Comparison of ENCODE assay signal across 17 cellular contexts in the genomic region with DNA sequence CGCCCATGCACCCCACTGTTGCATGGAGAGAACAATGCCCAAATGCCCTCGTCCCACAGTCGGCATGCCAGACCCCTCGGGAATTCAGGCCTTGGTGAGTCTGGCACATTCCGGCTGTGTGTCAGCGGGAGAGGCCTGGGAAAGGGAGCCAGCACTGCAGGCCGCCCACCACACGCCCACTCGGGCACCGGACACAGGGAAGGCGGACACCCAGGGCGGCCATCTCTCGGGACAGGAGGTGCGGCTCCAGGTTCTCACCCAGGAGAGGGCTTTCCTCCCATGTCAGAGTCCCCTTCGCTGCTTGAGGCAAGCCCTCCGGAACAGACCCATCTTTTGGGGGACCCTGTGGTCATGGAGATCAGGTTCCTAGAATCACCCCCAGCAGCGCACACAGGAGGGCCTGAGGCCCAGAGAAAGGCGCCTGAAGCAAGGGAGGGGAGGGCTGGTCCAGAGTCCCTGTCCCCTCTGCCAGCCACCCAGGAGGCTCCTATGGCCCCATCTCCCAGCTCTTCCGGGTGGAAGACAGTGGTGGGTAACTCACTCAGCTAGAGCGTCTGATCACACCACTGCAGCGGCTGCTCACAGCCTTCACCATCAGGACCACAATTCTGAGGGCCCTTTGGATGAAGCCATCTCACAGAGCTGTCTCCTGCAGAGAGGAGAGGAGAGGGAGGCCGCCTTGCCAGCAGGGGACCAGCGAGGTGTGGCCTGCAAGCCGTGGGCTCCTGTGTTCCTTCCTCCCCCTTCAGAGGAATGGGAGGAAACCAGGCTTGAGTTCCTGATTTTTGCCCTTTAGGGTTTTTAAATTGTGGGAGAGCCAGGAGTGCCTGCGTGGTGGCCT. TPM values are rescaled to one million over a fixed set of nuclear protein-coding genes. Genes with fewer than 3 reads are reported as not detected.
DNase-seq lines count a peak whose midpoint lies in the region; ATAC-seq and TF ChIP-seq lines count a peak whose summit lies in the region.
"Had no signal": no experiment of that assay in that cellular context is flagged by ENCODE, and none has a peak within 500 bp of the region (broad histone marks: within the 10 kb centered on the region; RNA-seq: fewer than 3 reads in every experiment).

No MANE protein-coding gene starts in this region.

- no peak overlapping the region for H3K4me3 Mint-ChIP-seq in WTC11
- H3K4me3 Mint-ChIP-seq: CD14-positive monocyte had no signal

- TF ChIP-seq POLR2A in gastroesophageal sphincter (IDR thresholded peaks at IDR 0.05), result no peak

- no peak overlapping the region for H3K4me3 ChIP-seq in HEK293 (ENCODE audit: low read depth, low read length)
- H3K4me3 ChIP-seq in gastroesophageal sphincter, result no peak overlapping the region
- H3K4me3 ChIP-seq: K562, SJSA1 had no signal

- POLR2A ChIA-PET in HEK293 (lab: Yijun Ruan, JAX) (no interaction called here), WTC11 (lab: Charles Lee) (no interaction called here)

- 74 to 90% methylated on average over 2 to 4 of the region's 25 CpGs for WGBS in gastroesophageal sphincter (ENCODE audit: low coverage in 1 of 2), 2 donors

- TF ChIP-seq CTCF in HEK293 (tag by site-specific recombination; IDR thresholded peaks at IDR 0.05), result no peak
- no peak for TF ChIP-seq CTCF in WTC11 (IDR thresholded peaks at IDR 0.05)
- no peak for TF ChIP-seq CTCF in gastroesophageal sphincter (IDR thresholded peaks at IDR 0.05)

- H3K27me3 ChIP-seq in layer of hippocampus (ENCODE audit: control insufficient read depth, insufficient read depth, low read length) (no peaks in the 10 kb centered on the region), gastroesophageal sphincter (no peaks in the 10 kb centered on the region)

- H3K36me3 Mint-ChIP-seq in WTC11, result no peaks in the 10 kb centered on the region

- H3K9me3 Mint-ChIP-seq in WTC11, result peaks cover 9% of the 10 kb centered on the region; the same call in 1 of the 2 replicates

- H3K9me3 ChIP-seq in HEK293 (ENCODE audit: control insufficient read depth, insufficient read depth, low read depth, low read length), result no peaks in the 10 kb centered on the region
- H3K9me3 ChIP-seq in gastroesophageal sphincter, result no peaks in the 10 kb centered on the region
- H3K9me3 ChIP-seq: SJSA1 had no signal

- H3K27ac ChIP-seq in HEK293 (ENCODE audit: extremely low read depth, low read depth, low read length) (no peak overlapping the region), layer of hippocampus (ENCODE audit: low read depth, low read length) (peak overlapping the region; percentile 99), gastroesophageal sphincter (peak overlapping the region in 1 of 4 donors; percentile 7)
- H3K27ac ChIP-seq: RWPE1, SJSA1 had no signal

- ATAC-seq in WTC11 (no peak), gastroesophageal sphincter (no peak), GM21717 (IDR thresholded peaks at IDR 0.05; ENCODE audit: unreplicated experiment) (no peak), HG02840 (IDR thresholded peaks at IDR 0.05; ENCODE audit: low FRiP score, unreplicated experiment) (no peak)
- ATAC-seq: K562, PC-3 had no signal

- H3K27me3 Mint-ChIP-seq in WTC11 (ENCODE audit: low read depth), result peaks cover 80% of the 10 kb centered on the region

- CTCF ChIA-PET in HEK293 (lab: Yijun Ruan, JAX) (no interaction called here), WTC11 (lab: Charles Lee) (interaction anchor here (2.0 kb wide), 1 partner anchor 198 kb away, joined by 6 read pairs; no protein-coding TSS in a partner anchor)

- H3K36me3 ChIP-seq in HEK293 (ENCODE audit: control insufficient read depth in 2 of 2, insufficient read depth in 1 of 2, low read length in 2 of 2), result no peaks in the 10 kb centered on the region
- no peaks in the 10 kb centered on the region for H3K36me3 ChIP-seq in gastroesophageal sphincter
- H3K36me3 ChIP-seq: SJSA1 had no signal

- no peaks in the 10 kb centered on the region for H3K4me1 Mint-ChIP-seq in WTC11
- H3K4me1 Mint-ChIP-seq: CD14-positive monocyte had no signal

- DNase-seq in WTC11 (ENCODE audit: low spot score), result no peak
- DNase-seq in renal cortical epithelial cell (ENCODE audit: low read depth), result peak; percentile 15
- no peak for DNase-seq in SIG-M5 treated with dmso at 0.1 percent for 504 hours (lab: John Stamatoyannopoulos, UW; ENCODE audit: unreplicated experiment)
- DNase-seq: H7, NCI-H146, NCI-H2081, NCI-H774, PC-3 had no signal

- TF ChIP-seq EP300 in gastroesophageal sphincter (IDR thresholded peaks at IDR 0.05), result no peak

- no peak overlapping the region for H3K27ac Mint-ChIP-seq in WTC11

- H3K4me1 ChIP-seq in HEK293 (ENCODE audit: control insufficient read depth, insufficient read depth, low read length) (no peaks in the 10 kb centered on the region), gastroesophageal sphincter (peaks cover 0 to 15% (median 0%) of the 10 kb centered on the region in 3 donors)
- H3K4me1 ChIP-seq: SJSA1 had no signal

TF ChIP-seq in HEK293, 187 proteins besides CTCF, POLR2A, EP300 and RAD21 (continues in another document):
- no peak for TF ChIP-seq KLF8 (tag by site-specific recombination; IDR thresholded peaks at IDR 0.05)
- TF ChIP-seq ZFHX2 (tag by site-specific recombination; conservative IDR thresholded peaks at IDR 0.05), result peak; percentile 57
- TF ChIP-seq ZSCAN23 (tag by site-specific recombination; IDR thresholded peaks at IDR 0.05), result no peak
- TF ChIP-seq ZXDB (tag by site-specific recombination; IDR thresholded peaks at IDR 0.05), result no peak
- TF ChIP-seq ZNF155 (tag by site-specific recombination; IDR thresholded peaks at IDR 0.05), result no peak
- TF ChIP-seq ZNF768 (tag by site-specific recombination; IDR thresholded peaks at IDR 0.05), result no peak
- TF ChIP-seq ZNF433 (tag by site-specific recombination; IDR thresholded peaks at IDR 0.05; ENCODE audit: low read depth), result no peak
- TF ChIP-seq GLIS1 (tag by site-specific recombination; IDR thresholded peaks at IDR 0.05), result peak; percentile 72
- TF ChIP-seq, protein P1, sequence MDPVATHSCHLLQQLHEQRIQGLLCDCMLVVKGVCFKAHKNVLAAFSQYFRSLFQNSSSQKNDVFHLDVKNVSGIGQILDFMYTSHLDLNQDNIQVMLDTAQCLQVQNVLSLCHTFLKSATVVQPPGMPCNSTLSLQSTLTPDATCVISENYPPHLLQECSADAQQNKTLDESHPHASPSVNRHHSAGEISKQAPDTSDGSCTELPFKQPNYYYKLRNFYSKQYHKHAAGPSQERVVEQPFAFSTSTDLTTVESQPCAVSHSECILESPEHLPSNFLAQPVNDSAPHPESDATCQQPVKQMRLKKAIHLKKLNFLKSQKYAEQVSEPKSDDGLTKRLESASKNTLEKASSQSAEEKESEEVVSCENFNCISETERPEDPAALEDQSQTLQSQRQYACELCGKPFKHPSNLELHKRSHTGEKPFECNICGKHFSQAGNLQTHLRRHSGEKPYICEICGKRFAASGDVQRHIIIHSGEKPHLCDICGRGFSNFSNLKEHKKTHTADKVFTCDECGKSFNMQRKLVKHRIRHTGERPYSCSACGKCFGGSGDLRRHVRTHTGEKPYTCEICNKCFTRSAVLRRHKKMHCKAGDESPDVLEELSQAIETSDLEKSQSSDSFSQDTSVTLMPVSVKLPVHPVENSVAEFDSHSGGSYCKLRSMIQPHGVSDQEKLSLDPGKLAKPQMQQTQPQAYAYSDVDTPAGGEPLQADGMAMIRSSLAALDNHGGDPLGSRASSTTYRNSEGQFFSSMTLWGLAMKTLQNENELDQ (tag by site-specific recombination; IDR thresholded peaks at IDR 0.05; ENCODE audit: low read depth), result no peak

TF ChIP-seq in WTC11, 78 proteins besides CTCF, POLR2A, EP300 and RAD21:
- TF ChIP-seq ZNF671 (CRISPR knock-in tag; IDR thresholded peaks at IDR 0.05) (no peak), GABPB1 (CRISPR knock-in tag; IDR thresholded peaks at IDR 0.05) (0 out of 2 replicates have a peak, but pooled peaks have one; percentile 28)

RNA-seq across cellular contexts. Expression of a gene that starts 31.7 kb away (rescaled TPM):
- total RNA-seq in WTC11 (2021) (2.1 to 2.4 TPM (median 2.3 TPM) in 3 replicates), renal cortical epithelial cell (0.35 and 4.8 TPM in 2 replicates), gastroesophageal sphincter (1 to 10 TPM in 3 of 4 donors, under 1 TPM in 1; 0.52 to 3.3 (median 1.4) TPM)
